ENCODE assay signal across 8 cellular contexts in the genomic region with DNA sequence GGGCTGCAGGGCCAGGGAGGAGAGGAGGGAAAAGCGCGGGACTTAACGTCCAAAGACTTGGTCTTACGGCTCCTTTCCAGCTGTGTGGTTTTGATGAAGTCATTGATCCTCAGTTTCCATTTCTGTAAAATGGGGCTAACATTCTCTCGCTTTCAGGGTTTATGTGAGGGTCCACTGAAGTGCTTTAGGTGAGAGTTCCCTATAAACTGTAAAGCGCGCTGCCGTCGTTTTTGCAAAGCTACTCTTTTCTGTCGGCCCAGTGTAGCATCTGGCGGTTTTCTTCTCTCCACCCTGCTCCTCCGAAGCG. TPM values are rescaled to one million over a fixed set of nuclear protein-coding genes. Genes with fewer than 3 reads are reported as not detected.
DNase-seq lines count a peak whose midpoint lies in the region; ATAC-seq and TF ChIP-seq lines count a peak whose summit lies in the region.

No MANE protein-coding gene starts in this region.

- H3K36me3 Mint-ChIP-seq in brain, result no peaks in the 10 kb centered on the region

- peak overlapping the region; percentile 84 for H3K4me2 ChIP-seq in mesendoderm (ENCODE audit: low read length)

- no peak overlapping the region for H2AK5ac ChIP-seq in mesendoderm (ENCODE audit: low read length)

- no peak for TF ChIP-seq POLR2A in heart left ventricle (IDR thresholded peaks at IDR 0.05)
- no peak for TF ChIP-seq POLR2A in uterus (IDR thresholded peaks at IDR 0.05)

- H3K4me3 Mint-ChIP-seq in brain, result peak overlapping the region; percentile 92 to 99 (median 97)

- no peak overlapping the region for H2BK120ac ChIP-seq in mesendoderm (ENCODE audit: low read depth, low read length)

- H3K4me3 ChIP-seq in heart left ventricle (peak overlapping the region; percentile 71 to 98 (median 87)), mesendoderm (ENCODE audit: low read length) (peak overlapping the region; percentile 61), uterus (peak overlapping the region; percentile 79 to 99)

- no peak overlapping the region for H2BK15ac ChIP-seq in mesendoderm (replicated peaks; ENCODE audit: low read depth)

- H3K27me3 ChIP-seq in heart left ventricle, result no peaks in the 10 kb centered on the region
- no peaks in the 10 kb centered on the region for H3K27me3 ChIP-seq in mesendoderm (ENCODE audit: insufficient read depth, low read length, poor library complexity)
- no peaks in the 10 kb centered on the region for H3K27me3 ChIP-seq in uterus

- H3K36me3 ChIP-seq in heart left ventricle, result peaks cover 0 to 31% (median 14%) of the 10 kb centered on the region in 9 donors
- no peaks in the 10 kb centered on the region for H3K36me3 ChIP-seq in mesendoderm (ENCODE audit: control insufficient read depth, insufficient read depth, low read length)
- H3K36me3 ChIP-seq in uterus, result no peaks in the 10 kb centered on the region

- no peak overlapping the region for H2BK5ac ChIP-seq in mesendoderm (ENCODE audit: low read length)

- H3K9me3 ChIP-seq in heart left ventricle (no peaks in the 10 kb centered on the region), uterus (no peaks in the 10 kb centered on the region)

- H3K9ac ChIP-seq in mesendoderm (ENCODE audit: low read length), result peak overlapping the region; percentile 81

- H3K4me1 Mint-ChIP-seq in brain, result peaks cover 39% of the 10 kb centered on the region

- H3K4me1 ChIP-seq in heart left ventricle (peaks cover 0 to 36% (median 16%) of the 10 kb centered on the region in 12 donors), mesendoderm (ENCODE audit: control insufficient read depth, low read depth, low read length) (no peaks in the 10 kb centered on the region), uterus (peaks cover 0 to 11% of the 10 kb centered on the region in 2 donors)

- no peak overlapping the region for H3K18ac ChIP-seq in mesendoderm (ENCODE audit: low read length)

- H3K79me2 ChIP-seq in mesendoderm (ENCODE audit: control insufficient read depth, insufficient read depth, low read length), result no peaks in the 10 kb centered on the region

- intact Hi-C loops in heart left ventricle (cut with DNase I) (loop anchor here in 5 of 10 donors (1.0 to 5.0 kb wide), 5 partner anchors 41 to 86 kb away; partner anchors contain the start of genes RMDN3 (in 3 of the 5), C15orf62 (in 1 of the 5), GCHFR (in 1 of the 5) and VPS18 (in 1 of the 5)), left ventricle myocardium superior (cut with micrococcal nuclease) (no loop called here), uterus (cut with DNase I; ENCODE audit: low total_unique reads) (no loop called here)

- H3K56ac ChIP-seq in mesendoderm (ENCODE audit: low read length), result peak overlapping the region; percentile 93

- H3K23ac ChIP-seq in mesendoderm (ENCODE audit: low read length), result no peak overlapping the region

- no peak overlapping the region for H4K8ac ChIP-seq in mesendoderm (ENCODE audit: low read depth, low read length)

- H4K5ac ChIP-seq in mesendoderm (ENCODE audit: low read length), result no peak overlapping the region

- ATAC-seq in heart left ventricle, result no peak
- no peak for ATAC-seq in left ventricle myocardium superior
- ATAC-seq in esophagus mucosa, result no peak

- H3K27ac Mint-ChIP-seq in brain, result peak overlapping the region; percentile 99 to 100 (median 99)

- H3K27ac ChIP-seq in heart left ventricle (peak overlapping the region in 10 of 12 donors; percentile 90 to 98 (median 96)), mesendoderm (ENCODE audit: low read depth, low read length) (no peak overlapping the region), uterus (peak overlapping the region; percentile 15 to 93)

- WGBS in heart left ventricle, 4 donors, result 10 to 49% (median 16%) methylated on average over 13 of the region's 13 CpGs
- WGBS in mesendoderm (ENCODE audit: extremely low coverage, insufficient coverage, low lambda C conversion rate), result no CpG with 5 or more reads among the region's 13 CpGs

- H3K79me1 ChIP-seq in mesendoderm (ENCODE audit: low read length), result no peaks in the 10 kb centered on the region

- DNase-seq in heart left ventricle (no peak), left ventricle myocardium superior (no peak), mesendoderm (no peak), uterus (no peak), midbrain (lab: John Stamatoyannopoulos, UW) (no peak), inferior parietal cortex (ENCODE audit: extremely low spot score) (no peak)

- H3K9me3 Mint-ChIP-seq in brain, result no peaks in the 10 kb centered on the region

- TF ChIP-seq CTCF in heart left ventricle (IDR thresholded peaks at IDR 0.05) (no peak), brain (conservative IDR thresholded peaks at IDR 0.05) (no peak), uterus (IDR thresholded peaks at IDR 0.05) (no peak)

- H3K4ac ChIP-seq in mesendoderm (ENCODE audit: low read depth, low read length), result no peak overlapping the region

- peaks cover 4% of the 10 kb centered on the region for H3K27me3 Mint-ChIP-seq in brain

RNA-seq across cellular contexts. Expression of gene DNAJC17, which starts 0.6 kb away (rescaled TPM):
- total RNA-seq in heart left ventricle (10 to 100 TPM in 8 of 9 donors, 1 to 10 TPM in 1; 7.6 to 19.7 (median 14.7) TPM), left ventricle myocardium superior (16.2 TPM), uterus (10 to 100 TPM in 3 of 4 donors, 1 to 10 TPM in 1; 6.1 to 79.4 (median 32.5) TPM), esophagus mucosa (20.8 TPM)
- polyA plus RNA-seq in heart left ventricle (10 to 100 TPM; 29.1 to 29.9 TPM), brain (ENCODE audit: insufficient read depth, low read depth, low replicate concordance) (45.6 TPM)
- 52.5 TPM for polyA plus RNA-seq in mesendoderm (2013, experiment 1 of 2)
- polyA plus RNA-seq in mesendoderm (2013, experiment 2 of 2), result 49.3 TPM

RNA-seq across cellular contexts. Expression of gene ZFYVE19, which starts 1.0 kb away (rescaled TPM):
- total RNA-seq in heart left ventricle (10 to 100 TPM; 11.9 to 27.1 (median 18.8) TPM), left ventricle myocardium superior (30.9 TPM), uterus (10 to 100 TPM in 3 of 4 donors, 1 to 10 TPM in 1; 5.6 to 37.5 (median 15.2) TPM), esophagus mucosa (18.4 TPM)
- polyA plus RNA-seq in heart left ventricle (10 to 100 TPM; 10.5 to 18.9 TPM), brain (ENCODE audit: insufficient read depth, low read depth, low replicate concordance) (55.0 TPM)
- 6.6 TPM for polyA plus RNA-seq in mesendoderm (2013, experiment 1 of 2)
- 7.2 TPM for polyA plus RNA-seq in mesendoderm (2013, experiment 2 of 2)

RNA-seq across cellular contexts. Expression of gene PPP1R14D, which starts 20.7 kb away (rescaled TPM):
- total RNA-seq in heart left ventricle (not detected), left ventricle myocardium superior (not detected), uterus (not detected), esophagus mucosa (not detected)
- polyA plus RNA-seq in heart left ventricle (not detected), brain (ENCODE audit: insufficient read depth, low read depth, low replicate concordance) (0.66 TPM)
- polyA plus RNA-seq in mesendoderm (2013, experiment 1 of 2), result not detected
- polyA plus RNA-seq in mesendoderm (2013, experiment 2 of 2), result 0.06 TPM

RNA-seq across cellular contexts. Expression of gene SPINT1, which starts 36.0 kb away (rescaled TPM):
- total RNA-seq in heart left ventricle, result 1 to 10 TPM in 3 of 9 donors, under 1 TPM in 5, not detected in 1; 0.20 to 3.4 (median 0.76) TPM
- under 1 TPM; 0.11 to 0.39 TPM for polyA plus RNA-seq in heart left ventricle
- total RNA-seq in left ventricle myocardium superior, result 1.0 TPM
- 151 TPM for polyA plus RNA-seq in brain (ENCODE audit: insufficient read depth, low read depth, low replicate concordance)
- polyA plus RNA-seq in mesendoderm (2013, experiment 1 of 2), result 90.7 TPM
- 92.6 TPM for polyA plus RNA-seq in mesendoderm (2013, experiment 2 of 2)
- 10 to 100 TPM in 1 of 4 donors, 1 to 10 TPM in 2, not detected in 1; 2.0 to 38.1 (median 2.3) TPM for total RNA-seq in uterus
- total RNA-seq in esophagus mucosa, result 127 TPM

RNA-seq across cellular contexts. Expression of gene C15orf62, which starts 38.1 kb away (rescaled TPM):
- total RNA-seq in heart left ventricle (1 to 10 TPM in 1 of 9 donors, under 1 TPM in 5, not detected in 3; 0.12 to 1.1 (median 0.18) TPM), left ventricle myocardium superior (not detected), uterus (under 1 TPM in 2 of 4 donors, not detected in 2; 0.28 to 0.55 TPM), esophagus mucosa (4.0 TPM)
- polyA plus RNA-seq in heart left ventricle (under 1 TPM; 0.06 to 0.30 TPM), brain (ENCODE audit: insufficient read depth, low read depth, low replicate concordance) (1.1 TPM)
- 0.07 TPM for polyA plus RNA-seq in mesendoderm (2013, experiment 1 of 2)
- polyA plus RNA-seq in mesendoderm (2013, experiment 2 of 2), result 0.15 TPM
